8 cellular contexts compared by ENCODE assay signal in the genomic region with DNA sequence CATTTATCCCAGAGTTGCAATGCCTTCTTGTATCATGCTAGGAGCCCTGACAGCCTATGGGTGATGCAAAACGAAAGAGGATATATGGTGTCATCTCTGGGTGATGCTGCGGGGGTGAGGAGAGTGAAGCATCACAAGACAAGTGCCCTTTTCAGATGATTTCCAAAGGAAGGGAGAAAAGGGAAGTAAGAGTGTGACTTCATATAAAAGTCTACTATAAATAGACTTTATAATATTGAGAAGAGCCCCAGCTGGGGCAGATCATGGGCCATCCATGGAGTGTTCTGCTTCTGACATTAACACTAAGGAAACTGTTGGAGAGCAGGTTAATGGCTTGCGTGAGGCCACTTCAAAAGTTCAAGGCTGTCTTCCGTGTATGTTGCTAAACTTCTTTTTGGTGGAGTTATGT. TPM values are rescaled to one million over a fixed set of nuclear protein-coding genes. Genes with fewer than 3 reads are reported as not detected.
A peak's percentile ranks its signal among the peaks of the same experiment; 100 is the strongest.
DNase-seq lines count a peak whose midpoint lies in the region; ATAC-seq lines count a peak whose summit lies in the region.

No MANE protein-coding gene starts in this region.

- H3K9me3 Mint-ChIP-seq in activated T-cell treated with anti-CD3 and anti-CD28 coated beads, Interleukin-2, amount 50 U/mL, for 24 hours, result no peaks in the 10 kb centered on the region
- H3K9me3 Mint-ChIP-seq in stimulated activated naive CD8-positive, alpha-beta T cell treated with anti-CD3 and anti-CD28 coated beads, Interleukin-15, Interleukin-2, amounts not matched to agents 100 ng/mL and 50 ng/mL, for 24 hours, result no peaks in the 10 kb centered on the region

- H3K4me1 Mint-ChIP-seq in activated T-cell treated with anti-CD3 and anti-CD28 coated beads, Interleukin-2, amount 50 U/mL, for 24 hours (ENCODE audit: low read depth), result peaks cover 74% of the 10 kb centered on the region
- H3K4me1 Mint-ChIP-seq in stimulated activated naive CD8-positive, alpha-beta T cell treated with anti-CD3 and anti-CD28 coated beads, Interleukin-15, Interleukin-2, amounts not matched to agents 100 ng/mL and 50 ng/mL, for 24 hours (ENCODE audit: low read depth), result peaks cover 75% of the 10 kb centered on the region

- peak; percentile 51 for ATAC-seq in GM19025 (IDR thresholded peaks at IDR 0.05; ENCODE audit: low read depth, unreplicated experiment)
- ATAC-seq in HG03139 (IDR thresholded peaks at IDR 0.05; ENCODE audit: unreplicated experiment), result peak; percentile 39

- peak; percentile 63 for DNase-seq in Ammon's horn (ENCODE audit: low spot score)
- no peak for DNase-seq in activated T-cell treated with anti-CD3 and anti-CD28 coated beads, Interleukin-2, amount 50 U/mL, for 24 hours
- no peak for DNase-seq in HCEC 1CT
- DNase-seq in kidney glomerular epithelial cell (lab: John Stamatoyannopoulos, UW), result no peak
- no peak for DNase-seq in cerebellum (ENCODE audit: low spot score)

- H3K36me3 Mint-ChIP-seq in activated T-cell treated with anti-CD3 and anti-CD28 coated beads, Interleukin-2, amount 50 U/mL, for 24 hours (ENCODE audit: low read depth), result peaks cover 92% of the 10 kb centered on the region
- H3K36me3 Mint-ChIP-seq in stimulated activated naive CD8-positive, alpha-beta T cell treated with anti-CD3 and anti-CD28 coated beads, Interleukin-15, Interleukin-2, amounts not matched to agents 100 ng/mL and 50 ng/mL, for 24 hours (ENCODE audit: low read depth), result peaks cover 81% of the 10 kb centered on the region

- peak overlapping the region; percentile 23 for H3K27ac Mint-ChIP-seq in activated T-cell treated with anti-CD3 and anti-CD28 coated beads, Interleukin-2, amount 50 U/mL, for 24 hours
- H3K27ac Mint-ChIP-seq in stimulated activated naive CD8-positive, alpha-beta T cell treated with anti-CD3 and anti-CD28 coated beads, Interleukin-15, Interleukin-2, amounts not matched to agents 100 ng/mL and 50 ng/mL, for 24 hours, result peak overlapping the region; percentile 80

- H3K4me3 Mint-ChIP-seq in activated T-cell treated with anti-CD3 and anti-CD28 coated beads, Interleukin-2, amount 50 U/mL, for 24 hours, result peak overlapping the region; percentile 18
- peak overlapping the region; percentile 94 for H3K4me3 Mint-ChIP-seq in stimulated activated naive CD8-positive, alpha-beta T cell treated with anti-CD3 and anti-CD28 coated beads, Interleukin-15, Interleukin-2, amounts not matched to agents 100 ng/mL and 50 ng/mL, for 24 hours

- H3K27me3 Mint-ChIP-seq in activated T-cell treated with anti-CD3 and anti-CD28 coated beads, Interleukin-2, amount 50 U/mL, for 24 hours, result no peaks in the 10 kb centered on the region
- H3K27me3 Mint-ChIP-seq in stimulated activated naive CD8-positive, alpha-beta T cell treated with anti-CD3 and anti-CD28 coated beads, Interleukin-15, Interleukin-2, amounts not matched to agents 100 ng/mL and 50 ng/mL, for 24 hours, result no peaks in the 10 kb centered on the region

RNA-seq across cellular contexts. Expression of a gene that starts 4.4 kb away (rescaled TPM):
- total RNA-seq in cerebellum, result 19.7 TPM
